ENCODE assay signal across 17 cellular contexts in the genomic region with DNA sequence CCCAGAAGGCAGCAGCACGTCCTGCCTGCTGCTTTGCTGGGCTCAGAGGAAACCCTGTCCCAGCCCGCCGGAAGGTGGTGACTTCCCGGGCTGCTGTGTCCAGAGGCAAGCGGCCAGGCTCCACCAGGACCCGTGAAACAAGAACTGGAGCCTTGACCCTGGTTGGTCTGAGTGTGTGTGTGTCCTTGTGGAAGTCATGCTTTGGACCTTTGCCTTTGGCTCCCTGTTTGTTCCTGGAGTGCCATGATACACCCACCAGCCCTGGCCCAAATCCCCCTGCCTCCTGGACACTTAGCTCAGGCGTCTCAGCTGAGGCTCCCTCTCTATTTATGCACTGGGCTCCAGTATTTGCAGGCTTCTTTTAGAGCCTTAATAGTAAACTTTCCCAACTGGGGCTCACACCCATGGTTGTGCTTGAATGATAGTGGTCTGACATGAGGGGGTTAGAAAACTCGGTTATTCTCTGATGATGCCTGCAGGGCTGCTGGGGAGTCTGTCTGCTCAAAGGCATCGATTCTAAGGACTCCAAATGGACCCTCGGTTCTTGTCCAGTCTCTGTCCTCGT.
DNase-seq lines count a peak whose midpoint lies in the region; ATAC-seq and TF ChIP-seq lines count a peak whose summit lies in the region.
"Had no signal": no experiment of that assay in that cellular context is flagged by ENCODE, and none has a peak within 500 bp of the region (broad histone marks: within the 10 kb centered on the region; RNA-seq: fewer than 3 reads in every experiment).

No MANE protein-coding gene starts in this region.

- no peaks in the 10 kb centered on the region for H3K36me3 Mint-ChIP-seq in brain

- WGBS in right cardiac atrium: 33% methylated on average over 11 of the region's 11 CpGs

- H3K9me3 ChIP-seq in right cardiac atrium (ENCODE audit: control insufficient read depth, low read length) (no peaks in the 10 kb centered on the region), uterus (no peaks in the 10 kb centered on the region)

- H3K4me1 ChIP-seq in right cardiac atrium (ENCODE audit: control insufficient read depth, insufficient read depth, low read length): peaks cover 7% of the 10 kb centered on the region
- peaks cover 0 to 4% of the 10 kb centered on the region in 2 donors for H3K4me1 ChIP-seq in uterus

- H3K27ac ChIP-seq in right cardiac atrium (ENCODE audit: low read length) (peak overlapping the region; percentile 31), uterus (peak overlapping the region; percentile 61 to 79)

- peak; percentile 43 to 52 for ATAC-seq in right cardiac atrium
- no peak for ATAC-seq in HG03460 (IDR thresholded peaks at IDR 0.05; ENCODE audit: unreplicated experiment)
- ATAC-seq in HG03135 (IDR thresholded peaks at IDR 0.05; ENCODE audit: unreplicated experiment): no peak
- ATAC-seq: GM12878 had no signal

- H3K27ac Mint-ChIP-seq in brain: peak overlapping the region; percentile 38 to 95 (median 89)
- H3K27ac Mint-ChIP-seq: activated T-helper 2 cell treated with anti-CD3 and anti-CD28 coated beads, Interferon-gamma antibody, Interleukin-2, Interleukin-4, amounts not matched to agents 10 μg/mL and 5 μg/mL and 100 μg/mL, durations not matched to agents 14 hours and 24 hours and 36 hours; T-helper 1 cell treated with Interleukin-12 subunit alpha and Interleukin-12 subunit beta and Interleukin-4 antibody, amounts not matched to agents 30 μg/mL and 1 μg/mL, for 36 hours had no signal

- H3K27me3 ChIP-seq in right cardiac atrium (ENCODE audit: control insufficient read depth, insufficient read depth) (no peaks in the 10 kb centered on the region), uterus (no peaks in the 10 kb centered on the region)

- intact Hi-C loops in right cardiac atrium (cut with DNase I) (loop anchor here in 1 of 4 donors (5.0 kb wide), 1 partner anchor 46 kb away; no protein-coding TSS in a partner anchor), posterior vena cava (cut with DNase I) (no loop called here), uterus (cut with DNase I; ENCODE audit: low total_unique reads) (no loop called here)

- H3K4me3 Mint-ChIP-seq in brain: peak overlapping the region in 4 of 5 experiments; percentile 26 to 72 (median 60)

- no peaks in the 10 kb centered on the region for H3K9me3 Mint-ChIP-seq in brain
- H3K9me3 Mint-ChIP-seq: activated T-helper 2 cell treated with anti-CD3 and anti-CD28 coated beads, Interferon-gamma antibody, Interleukin-2, Interleukin-4, amounts not matched to agents 10 μg/mL and 5 μg/mL and 100 μg/mL, durations not matched to agents 14 hours and 24 hours and 36 hours; T-helper 1 cell treated with Interleukin-12 subunit alpha and Interleukin-12 subunit beta and Interleukin-4 antibody, amounts not matched to agents 30 μg/mL and 1 μg/mL, for 36 hours had no signal

- peak; percentile 69 to 91 (median 90) for DNase-seq in right cardiac atrium
- DNase-seq in posterior vena cava (ENCODE audit: low spot score): peak; percentile 83
- DNase-seq in uterus: no peak
- DNase-seq in activated gamma-delta T cell (lab: John Stamatoyannopoulos, UW): no peak
- DNase-seq: EL; NCI-H1417; NCI-H526 treated with DMSO at 0.1 percent for 48 hours; occipital lobe; RPMI8226; stimulated activated CD8-positive, alpha-beta memory T cell treated with anti-CD3 and anti-CD28 coated beads, Interleukin-4, amount 100 ng/mL, for 48 hours had no signal

- H3K4me3 ChIP-seq in right cardiac atrium (ENCODE audit: low read length) (no peak overlapping the region), uterus (no peak overlapping the region)
- H3K4me3 ChIP-seq: GM12878, lung had no signal

- TF ChIP-seq POLR2A in uterus (IDR thresholded peaks at IDR 0.05): no peak

- TF ChIP-seq CTCF in brain (conservative IDR thresholded peaks at IDR 0.05) (no peak), uterus (IDR thresholded peaks at IDR 0.05) (no peak)

- H3K36me3 ChIP-seq in uterus: no peaks in the 10 kb centered on the region

- H3K27me3 Mint-ChIP-seq in brain: peaks cover 8% of the 10 kb centered on the region

- peaks cover 30% of the 10 kb centered on the region for H3K4me1 Mint-ChIP-seq in brain

Comparison
In these comparisons a context has a peak if more than half of its experiments do, and no peak if none do; other contexts are left out.
1. ATAC-seq: peak in right cardiac atrium (2 of 2); none in HG03460 (single experiment) and HG03135 (single experiment).
2. DNase-seq: peak in right cardiac atrium (3 of 3) and posterior vena cava (single experiment); none in uterus (0 of 2) and activated gamma-delta T cell (single experiment).